Comparison of ENCODE assay signal across 11 cellular contexts in the genomic region with DNA sequence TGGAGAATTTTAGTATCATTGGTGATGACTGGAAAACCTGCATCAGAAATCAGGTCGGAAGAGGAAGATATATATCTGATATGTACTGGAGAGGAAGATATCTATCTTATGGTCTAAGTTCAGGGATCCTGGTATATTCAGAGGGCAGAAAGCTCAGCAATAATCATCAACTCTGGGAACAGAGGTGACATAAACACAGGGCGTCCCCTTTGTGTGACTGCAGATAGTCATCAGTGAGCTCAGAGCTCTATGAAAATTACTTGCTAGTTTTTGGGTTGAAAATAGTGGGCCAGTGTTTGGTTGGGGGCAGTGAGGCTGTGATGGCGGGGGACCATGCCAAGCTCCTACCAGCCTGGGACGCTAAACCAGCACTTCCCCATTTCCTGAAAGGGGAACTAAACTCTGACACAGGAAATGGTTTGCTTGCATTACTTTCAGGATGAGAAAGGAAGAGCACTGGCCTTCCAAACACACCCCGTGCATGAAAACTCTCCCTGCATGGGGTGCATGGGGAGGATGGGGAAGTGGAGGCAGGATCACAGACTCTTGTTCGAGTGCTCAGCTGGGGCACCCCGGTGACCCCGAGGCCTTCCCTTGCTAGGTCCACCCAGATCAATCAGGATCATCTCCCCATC. TPM values are rescaled to one million over a fixed set of nuclear protein-coding genes. Genes with fewer than 3 reads are reported as not detected.
DNase-seq lines count a peak whose midpoint lies in the region; ATAC-seq, FAIRE-seq and TF ChIP-seq lines count a peak whose summit lies in the region.
"Had no signal": no experiment of that assay in that cellular context is flagged by ENCODE, and none has a peak within 500 bp of the region (broad histone marks: within the 10 kb centered on the region; RNA-seq: fewer than 3 reads in every experiment).

No MANE protein-coding gene starts in this region.

- peaks cover 0 to 19% of the 10 kb centered on the region in 2 experiments; a peak in 2 of 4 replicates for H3K36me3 ChIP-seq in GM12878 (ENCODE audit: control insufficient read depth in 2 of 2, insufficient read depth in 2 of 2, low read length in 1 of 2)

- FAIRE-seq in GM12878 (lab: Jason Lieb, UNC): peak; percentile 78

- DNase-seq in activated CD8-positive, alpha-beta memory T cell treated with anti-CD3 and anti-CD28 coated beads, Interleukin-2, amount 10 ng/mL, durations not matched to agents 7 days and 5 days: no peak
- DNase-seq in activated CD8-positive, alpha-beta memory T cell treated with anti-CD3 and anti-CD28 coated beads, Interleukin-2, amount 50 U/mL, for 4 hours: no peak
- peak; percentile 97 for DNase-seq in MV-4-11 (lab: John Stamatoyannopoulos, UW)
- DNase-seq in GM12878 (ENCODE audit: low read depth, low spot score): no peak
- no peak for DNase-seq in NCI-H1048 (lab: John Stamatoyannopoulos, UW)
- no peak for DNase-seq in NCI-H1436 treated with DMSO at 0.1 percent for 48 hours (lab: John Stamatoyannopoulos, UW)
- DNase-seq: ACHN, nucleus accumbens had no signal

- H3K79me2 ChIP-seq in GM12878 (ENCODE audit: control insufficient read depth, insufficient read depth, low read length): no peaks in the 10 kb centered on the region; the same call in 1 of the 2 replicates

- no peak for ATAC-seq in activated CD8-positive, alpha-beta memory T cell treated with anti-CD3 and anti-CD28 coated beads, Interleukin-2, amount 10 ng/mL, durations not matched to agents 7 days and 5 days
- ATAC-seq in GM12878 (peak; percentile 83), HG03565 (IDR thresholded peaks at IDR 0.05; ENCODE audit: unreplicated experiment) (no peak)
- peak; percentile 82 for ATAC-seq in stimulated activated memory B cell treated with anti-CD40 and anti-IgM and Interleukin-4, amounts not matched to agents 10 μg/mL and 1 μg/mL and 100 μg/mL, for 72 hours

- TF ChIP-seq CTCF in GM12878 (IDR thresholded peaks at IDR 0.05 in 2 of 3, conservative IDR thresholded peaks at IDR 0.05 in 1 of 3; ENCODE audit: control insufficient read depth in 2 of 3, extremely low read depth in 1 of 3, insufficient read depth in 1 of 3, low read depth in 3 of 3, low read length in 3 of 3): no peak

- no peaks in the 10 kb centered on the region for H4K20me1 ChIP-seq in GM12878 (ENCODE audit: control insufficient read depth, insufficient read depth)

- peak overlapping the region; percentile 2 for H2AFZ ChIP-seq in GM12878 (ENCODE audit: control insufficient read depth, low read depth, low read length)

- no peak for TF ChIP-seq RAD21 in GM12878 (IDR thresholded peaks at IDR 0.05; ENCODE audit: insufficient read depth, low read depth, low read length)

- in situ Hi-C loops in GM12878 (cut with MboI): no loop called here

- no peaks in the 10 kb centered on the region for H3K27me3 ChIP-seq in GM12878 (replicated peaks in 1 of 2; ENCODE audit: control insufficient read depth in 2 of 2, insufficient read depth in 2 of 2, low read length in 1 of 2)

- peak overlapping the region; percentile 51; the same call in 1 of the 2 replicates for H3K4me2 ChIP-seq in GM12878 (ENCODE audit: control insufficient read depth, insufficient read depth)

- CTCF ChIA-PET in activated CD8-positive, alpha-beta memory T cell treated with anti-CD3 and anti-CD28 coated beads, Interleukin-2, amount 10 ng/mL, durations not matched to agents 7 days and 5 days (lab: Charles Lee): interaction anchor here (0.7 to 1.6 kb wide), 4 partner anchors 11 to 41 kb away, joined by 3 to 4 read pairs (median 4); no protein-coding TSS in a partner anchor
- CTCF ChIA-PET in GM12878 (lab: Yijun Ruan, JAX): interaction anchor here (0.9 to 1.6 kb wide), 9 partner anchors 12 to 98 kb away, joined by 3 to 10 read pairs (median 4); partner anchors contain the start of gene SNX20

- peak overlapping the region; percentile 60 for H3K27ac ChIP-seq in GM12878 (ENCODE audit: control insufficient read depth, insufficient read depth)

- BruUV-seq in GM12878 (replicated peaks; lab: Mats Ljungman, UMichigan): no TSS peak

- no peak for TF ChIP-seq EP300 in GM12878 (IDR thresholded peaks at IDR 0.05; ENCODE audit: borderline replicate concordance in 1 of 2, control insufficient read depth in 1 of 2, low read depth in 2 of 2, low read length in 2 of 2)

- H3K4me3 Mint-ChIP-seq in activated CD8-positive, alpha-beta memory T cell treated with anti-CD3 and anti-CD28 coated beads, Interleukin-2, amount 10 ng/mL, durations not matched to agents 7 days and 5 days: no peak overlapping the region
- H3K4me3 Mint-ChIP-seq in stimulated activated memory B cell treated with anti-CD40 and anti-IgM and Interleukin-4, amounts not matched to agents 10 μg/mL and 1 μg/mL and 100 μg/mL, for 72 hours: peak overlapping the region; percentile 46

- SMC1A ChIA-PET in GM12878 (lab: Charles Lee; ENCODE audit: uncharacterized antibody, unreplicated experiment): interaction anchor here (0.9 to 2.1 kb wide), 10 partner anchors 9 to 43 kb away, joined by 3 to 9 read pairs (median 5); partner anchors contain the start of gene CYLD

- no peak for TF ChIP-seq POLR2A in GM12878 (IDR thresholded peaks at IDR 0.05; ENCODE audit: low read depth, low read length)

- H3K4me1 Mint-ChIP-seq in activated CD8-positive, alpha-beta memory T cell treated with anti-CD3 and anti-CD28 coated beads, Interleukin-2, amount 10 ng/mL, durations not matched to agents 7 days and 5 days: peaks cover 25% of the 10 kb centered on the region
- peaks cover 44% of the 10 kb centered on the region for H3K4me1 Mint-ChIP-seq in stimulated activated memory B cell treated with anti-CD40 and anti-IgM and Interleukin-4, amounts not matched to agents 10 μg/mL and 1 μg/mL and 100 μg/mL, for 72 hours

- peaks cover 4% of the 10 kb centered on the region for H3K9me3 ChIP-seq in GM12878 (replicated peaks; ENCODE audit: control insufficient read depth, insufficient read depth, low read length)

- no peak overlapping the region for H3K4me3 ChIP-seq in GM12878
- H3K4me3 ChIP-seq: coronary artery had no signal

- RAD21 ChIA-PET in GM12878 (lab: Charles Lee; ENCODE audit: unreplicated experiment): interaction anchor here (0.7 to 1.7 kb wide), 11 partner anchors 9 to 684 kb away, joined by 3 to 9 read pairs (median 5); partner anchors contain the start of genes CNEP1R1 and CYLD

- POLR2A ChIA-PET in GM12878 (lab: Charles Lee): interaction anchor here (1.1 to 1.7 kb wide), 6 partner anchors 9 to 32 kb away, joined by 4 to 8 read pairs (median 6); partner anchors contain the start of genes CYLD and SNX20

- H3K9me3 Mint-ChIP-seq in activated CD8-positive, alpha-beta memory T cell treated with anti-CD3 and anti-CD28 coated beads, Interleukin-2, amount 10 ng/mL, durations not matched to agents 7 days and 5 days (ENCODE audit: low read depth): peaks cover 14% of the 10 kb centered on the region
- H3K9me3 Mint-ChIP-seq in stimulated activated memory B cell treated with anti-CD40 and anti-IgM and Interleukin-4, amounts not matched to agents 10 μg/mL and 1 μg/mL and 100 μg/mL, for 72 hours: peaks cover 11% of the 10 kb centered on the region

- H3K36me3 Mint-ChIP-seq in activated CD8-positive, alpha-beta memory T cell treated with anti-CD3 and anti-CD28 coated beads, Interleukin-2, amount 10 ng/mL, durations not matched to agents 7 days and 5 days: peaks cover 57% of the 10 kb centered on the region
- H3K36me3 Mint-ChIP-seq in stimulated activated memory B cell treated with anti-CD40 and anti-IgM and Interleukin-4, amounts not matched to agents 10 μg/mL and 1 μg/mL and 100 μg/mL, for 72 hours: peaks cover 18% of the 10 kb centered on the region

- H3K27me3 Mint-ChIP-seq in activated CD8-positive, alpha-beta memory T cell treated with anti-CD3 and anti-CD28 coated beads, Interleukin-2, amount 10 ng/mL, durations not matched to agents 7 days and 5 days: no peaks in the 10 kb centered on the region
- H3K27me3 Mint-ChIP-seq in stimulated activated memory B cell treated with anti-CD40 and anti-IgM and Interleukin-4, amounts not matched to agents 10 μg/mL and 1 μg/mL and 100 μg/mL, for 72 hours: no peaks in the 10 kb centered on the region

- H3K27ac Mint-ChIP-seq in activated CD8-positive, alpha-beta memory T cell treated with anti-CD3 and anti-CD28 coated beads, Interleukin-2, amount 10 ng/mL, durations not matched to agents 7 days and 5 days: peak overlapping the region; percentile 44
- peak overlapping the region; percentile 61 for H3K27ac Mint-ChIP-seq in stimulated activated memory B cell treated with anti-CD40 and anti-IgM and Interleukin-4, amounts not matched to agents 10 μg/mL and 1 μg/mL and 100 μg/mL, for 72 hours

- H3K9ac ChIP-seq in GM12878 (ENCODE audit: control insufficient read depth, insufficient read depth, low read length): no peak overlapping the region

- peaks cover 25% of the 10 kb centered on the region for H3K4me1 ChIP-seq in GM12878 (ENCODE audit: control insufficient read depth, insufficient read depth, low read length)

- intact Hi-C loops in GM12878 (cut with micrococcal nuclease; ENCODE audit: unreplicated experiment): no loop called here

- 16% methylated on average over 8 of the region's 8 CpGs for WGBS in GM12878 (ENCODE audit: insufficient coverage, insufficient replicate concordance, low lambda C conversion rate, missing lambda C conversion rate)

RNA-seq across cellular contexts. Expression of gene NOD2, which starts 15.8 kb away (rescaled TPM):
- total RNA-seq in activated CD8-positive, alpha-beta memory T cell treated with anti-CD3 and anti-CD28 coated beads, Interleukin-2, amount 10 ng/mL, durations not matched to agents 7 days and 5 days: 10 to 100 TPM in 1 of 2 experiments, 1 to 10 TPM in 1; 6.5 to 10.7 TPM
- total RNA-seq in GM12878 (2013; cell fraction: nucleolus; rRNA removed): 190 and 241 TPM in 2 replicates
- total RNA-seq in GM12878 (2014; rRNA removed) (9.9 and 13.4 TPM in 2 replicates), GM12878 (2014; rRNA removed; fragmentation: Illumina TruSeq; extraction: Trizol) (5.8 and 6.9 TPM in 2 replicates), GM12878 (2021) (12.8 and 13.3 TPM in 2 replicates)
- 4.5 TPM for polyA plus RNA-seq in GM12878 (2011; ENCODE audit: low read depth)
- polyA plus RNA-seq in GM12878 (2011; rRNA removed) (10.4 and 18.6 TPM in 2 replicates), GM12878 (2014; fragmentation: Illumina TruSeq; extraction: Trizol) (6.6 and 7.6 TPM in 2 replicates), GM12878 (2014; fragmentation: Nextera tagmentation; extraction: Ambion mirVana) (1 to 10 TPM; 1.0 to 1.6 TPM), GM12878 (2014; rRNA removed) (9.9 and 11.6 TPM in 2 replicates), GM12878 (2016; fragmentation: Nextera tagmentation; extraction: Ambion mirVana) (1 to 10 TPM; 4.3 to 4.5 TPM)
- polyA plus RNA-seq in GM12878 (2011; cell fraction: cytosol; rRNA removed): 24.3 and 24.8 TPM in 2 replicates
- 58.1 and 59.5 TPM in 2 replicates for polyA plus RNA-seq in GM12878 (2011; cell fraction: nucleus; rRNA removed)
- polyA plus RNA-seq in GM12878 (2012): 8.1 and 9.0 TPM in 2 replicates
- polyA minus RNA-seq in GM12878 (2011; rRNA and poly(A)+ RNA removed): 39.9 and 63.9 TPM in 2 replicates
- polyA minus RNA-seq in GM12878 (2011; cell fraction: cytosol; rRNA and poly(A)+ RNA removed): 13.1 and 17.5 TPM in 2 replicates
- polyA minus RNA-seq in GM12878 (2011; cell fraction: nucleus; rRNA and poly(A)+ RNA removed): 39.9 and 55.8 TPM in 2 replicates

RNA-seq across cellular contexts. Expression of gene SNX20, which starts 28.1 kb away (rescaled TPM):
- total RNA-seq in activated CD8-positive, alpha-beta memory T cell treated with anti-CD3 and anti-CD28 coated beads, Interleukin-2, amount 10 ng/mL, durations not matched to agents 7 days and 5 days: 10 to 100 TPM; 60.0 to 72.1 TPM
- 27.1 and 29.2 TPM in 2 replicates for total RNA-seq in GM12878 (2013; cell fraction: nucleolus; rRNA removed)
- total RNA-seq in GM12878 (2014; rRNA removed): 21.9 and 22.3 TPM in 2 replicates
- total RNA-seq in GM12878 (2014; rRNA removed; fragmentation: Illumina TruSeq; extraction: Trizol): 20.2 and 21.9 TPM in 2 replicates
- 21.4 and 24.1 TPM in 2 replicates for total RNA-seq in GM12878 (2021)
- 8.8 TPM for polyA plus RNA-seq in GM12878 (2011; ENCODE audit: low read depth)
- polyA plus RNA-seq in GM12878 (2011; rRNA removed): 24.3 and 30.8 TPM in 2 replicates
- 28.4 and 32.0 TPM in 2 replicates for polyA plus RNA-seq in GM12878 (2011; cell fraction: cytosol; rRNA removed)
- 25.9 and 28.6 TPM in 2 replicates for polyA plus RNA-seq in GM12878 (2011; cell fraction: nucleus; rRNA removed)
- polyA plus RNA-seq in GM12878 (2012): 12.8 and 16.6 TPM in 2 replicates
- 21.4 and 25.0 TPM in 2 replicates for polyA plus RNA-seq in GM12878 (2014; fragmentation: Illumina TruSeq; extraction: Trizol)
- 1 to 10 TPM; 4.6 to 6.9 TPM for polyA plus RNA-seq in GM12878 (2014; fragmentation: Nextera tagmentation; extraction: Ambion mirVana)
- polyA plus RNA-seq in GM12878 (2014; rRNA removed): 23.6 and 26.3 TPM in 2 replicates
- polyA plus RNA-seq in GM12878 (2016; fragmentation: Nextera tagmentation; extraction: Ambion mirVana): 10 to 100 TPM; 18.1 to 22.2 TPM
- 17.4 and 23.7 TPM in 2 replicates for polyA minus RNA-seq in GM12878 (2011; rRNA and poly(A)+ RNA removed)
- 11.6 and 14.7 TPM in 2 replicates for polyA minus RNA-seq in GM12878 (2011; cell fraction: cytosol; rRNA and poly(A)+ RNA removed)
- polyA minus RNA-seq in GM12878 (2011; cell fraction: nucleus; rRNA and poly(A)+ RNA removed): 9.4 and 13.3 TPM in 2 replicates

RNA-seq across cellular contexts. Expression of gene CYLD, which starts 32.7 kb away (rescaled TPM):
- 100 to 1,000 TPM; 135 to 195 TPM for total RNA-seq in activated CD8-positive, alpha-beta memory T cell treated with anti-CD3 and anti-CD28 coated beads, Interleukin-2, amount 10 ng/mL, durations not matched to agents 7 days and 5 days
- 411 and 416 TPM in 2 replicates for total RNA-seq in GM12878 (2013; cell fraction: nucleolus; rRNA removed)
- total RNA-seq in GM12878 (2014; rRNA removed) (46.6 and 63.5 TPM in 2 replicates), GM12878 (2014; rRNA removed; fragmentation: Illumina TruSeq; extraction: Trizol) (58.5 and 58.7 TPM in 2 replicates), GM12878 (2021) (58.8 and 63.2 TPM in 2 replicates)
- 31.6 TPM for polyA plus RNA-seq in GM12878 (2011; ENCODE audit: low read depth)
- polyA plus RNA-seq in GM12878 (2011; rRNA removed) (106 and 150 TPM in 2 replicates), GM12878 (2014; fragmentation: Illumina TruSeq; extraction: Trizol) (51.6 and 60.5 TPM in 2 replicates), GM12878 (2014; fragmentation: Nextera tagmentation; extraction: Ambion mirVana) (10 to 100 TPM; 19.2 to 27.0 TPM), GM12878 (2014; rRNA removed) (26.5 and 31.5 TPM in 2 replicates), GM12878 (2016; fragmentation: Nextera tagmentation; extraction: Ambion mirVana) (10 to 100 TPM; 44.6 to 45.6 TPM)
- polyA plus RNA-seq in GM12878 (2011; cell fraction: cytosol; rRNA removed): 44.6 and 53.8 TPM in 2 replicates
- 92.8 and 95.4 TPM in 2 replicates for polyA plus RNA-seq in GM12878 (2011; cell fraction: nucleus; rRNA removed)
- 41.1 and 47.6 TPM in 2 replicates for polyA plus RNA-seq in GM12878 (2012)
- 108 and 113 TPM in 2 replicates for polyA minus RNA-seq in GM12878 (2011; rRNA and poly(A)+ RNA removed)
- polyA minus RNA-seq in GM12878 (2011; cell fraction: cytosol; rRNA and poly(A)+ RNA removed): 38.9 and 51.6 TPM in 2 replicates
- polyA minus RNA-seq in GM12878 (2011; cell fraction: nucleus; rRNA and poly(A)+ RNA removed): 121 and 158 TPM in 2 replicates

Comparison
In these comparisons a context has a peak if more than half of its experiments do, and no peak if none do; other contexts are left out.
1. ATAC-seq: peak in GM12878 (single experiment) and stimulated activated memory B cell treated with anti-CD40 and anti-IgM and Interleukin-4, amounts not matched to agents 10 μg/mL and 1 μg/mL and 100 μg/mL, for 72 hours (single experiment); none in activated CD8-positive, alpha-beta memory T cell treated with anti-CD3 and anti-CD28 coated beads, Interleukin-2, amount 10 ng/mL, durations not matched to agents 7 days and 5 days (single experiment) and HG03565 (single experiment).